24 cellular contexts compared by ENCODE assay signal in genomic region chr2:72963423-72964145, GRCh38. TPM values are rescaled to one million over a fixed set of nuclear protein-coding genes. Genes with fewer than 3 reads are reported as not detected.
A peak's percentile ranks its signal among the peaks of the same experiment; 100 is the strongest.
DNase-seq lines count a peak whose midpoint lies in the region; ATAC-seq, FAIRE-seq and TF ChIP-seq lines count a peak whose summit lies in the region.
"Had no signal": no experiment of that assay in that cellular context is flagged by ENCODE, and none has a peak within 500 bp of the region (broad histone marks: within the 10 kb centered on the region; RNA-seq: fewer than 3 reads in every experiment).

No MANE protein-coding gene starts in this region.

- DNase-seq in Right ventricle myocardium inferior (ENCODE audit: missing footprints): peak; percentile 11
- no peak for DNase-seq in left cardiac atrium
- DNase-seq in kidney: peak; percentile 52
- DNase-seq in cortex of kidney (lab: John Stamatoyannopoulos, UW): no peak
- no peak for DNase-seq in foreskin melanocyte
- DNase-seq: activated CD4-positive, alpha-beta T cell treated with anti-CD3 and anti-CD28 coated beads, Interleukin-2, amount 10 ng/mL, durations not matched to agents 7 days and 5 days; activated CD8-positive, alpha-beta memory T cell treated with anti-CD3 and anti-CD28 coated beads, Interleukin-2, amount 50 U/mL, for 4 hours; activated effector memory CD4-positive, alpha-beta T cell treated with anti-CD3 and anti-CD28 coated beads, Interleukin-2, amount 50 U/mL, for 16 hours; amniotic stem cell; C1 segment of cervical spinal cord; caudate nucleus; GF-D8; Kasumi-1; lower lobe of right lung; NCI-H1092; NCI-H2029; stomach; T-helper 1 cell; upper lobe of right lung had no signal

- ATAC-seq in Right ventricle myocardium inferior (no peak), left cardiac atrium (no peak), GM18858 (IDR thresholded peaks at IDR 0.05; ENCODE audit: unreplicated experiment) (no peak), esophagus mucosa (no peak)
- ATAC-seq: lower lobe of right lung, upper lobe of right lung had no signal

- no peak for FAIRE-seq in kidney (lab: Jason Lieb, UNC)
- FAIRE-seq: A204.1 had no signal

- intact Hi-C loops in Right ventricle myocardium inferior (cut with DNase I) (no loop called here), left cardiac atrium (cut with DNase I) (loop anchor here in 1 of 2 donors (10.0 kb wide), 1 partner anchor 69 kb away; no protein-coding TSS in a partner anchor), kidney (cut with DNase I) (no loop called here)

- H3K4me1 Mint-ChIP-seq in brain: peaks cover 8% of the 10 kb centered on the region
- H3K4me1 Mint-ChIP-seq: activated CD4-positive, alpha-beta T cell treated with anti-CD3 and anti-CD28 coated beads, Interleukin-2, amount 10 ng/mL, durations not matched to agents 7 days and 5 days had no signal

- peak overlapping the region; percentile 41 to 66 for H3K27ac ChIP-seq in kidney (ENCODE audit: low read depth in 2 of 2, low read length in 2 of 2)
- H3K27ac ChIP-seq: lower lobe of right lung, stomach, upper lobe of right lung had no signal

- H3K4me1 ChIP-seq in kidney (ENCODE audit: control insufficient read depth in 1 of 2, insufficient read depth in 1 of 2, low read depth in 1 of 2, low read length in 2 of 2): peaks cover 14 to 20% of the 10 kb centered on the region in 2 donors
- H3K4me1 ChIP-seq: lower lobe of right lung, stomach, upper lobe of right lung had no signal

- H3K27ac Mint-ChIP-seq in brain: peak overlapping the region in 3 of 5 experiments; percentile 43 to 78 (median 75)
- H3K27ac Mint-ChIP-seq: activated CD4-positive, alpha-beta T cell treated with anti-CD3 and anti-CD28 coated beads, Interleukin-2, amount 10 ng/mL, durations not matched to agents 7 days and 5 days had no signal

- H3K27me3 Mint-ChIP-seq in brain: no peaks in the 10 kb centered on the region
- H3K27me3 Mint-ChIP-seq: activated CD4-positive, alpha-beta T cell treated with anti-CD3 and anti-CD28 coated beads, Interleukin-2, amount 10 ng/mL, durations not matched to agents 7 days and 5 days had no signal

- TF ChIP-seq CTCF in brain (conservative IDR thresholded peaks at IDR 0.05): no peak
- TF ChIP-seq CTCF in kidney (IDR thresholded peaks at IDR 0.05; ENCODE audit: borderline replicate concordance, extremely low read depth, insufficient read depth): no peak

- H3K36me3 Mint-ChIP-seq in brain: no peaks in the 10 kb centered on the region

- H3K9me3 ChIP-seq in kidney (ENCODE audit: control insufficient read depth in 1 of 2, low read length in 2 of 2): no peaks in the 10 kb centered on the region
- H3K9me3 ChIP-seq: lower lobe of right lung, stomach, upper lobe of right lung had no signal

- no peaks in the 10 kb centered on the region for H3K9me3 Mint-ChIP-seq in brain
- H3K9me3 Mint-ChIP-seq: activated CD4-positive, alpha-beta T cell treated with anti-CD3 and anti-CD28 coated beads, Interleukin-2, amount 10 ng/mL, durations not matched to agents 7 days and 5 days had no signal

- peak overlapping the region in 1 of 2 donors; percentile 12 for H3K9ac ChIP-seq in kidney (ENCODE audit: low read length in 2 of 2)

- no peak overlapping the region for H3K4me3 ChIP-seq in kidney (ENCODE audit: low read length in 2 of 2)
- H3K4me3 ChIP-seq: lower lobe of right lung, stomach, upper lobe of right lung had no signal

- peaks cover 0 to 5% of the 10 kb centered on the region in 2 donors for H3K36me3 ChIP-seq in kidney (ENCODE audit: control insufficient read depth in 1 of 2, insufficient read depth in 2 of 2, low read length in 2 of 2)
- H3K36me3 ChIP-seq: lower lobe of right lung, upper lobe of right lung had no signal

- no peak overlapping the region for H3K4me3 Mint-ChIP-seq in brain
- H3K4me3 Mint-ChIP-seq: activated CD4-positive, alpha-beta T cell treated with anti-CD3 and anti-CD28 coated beads, Interleukin-2, amount 10 ng/mL, durations not matched to agents 7 days and 5 days had no signal

RNA-seq across cellular contexts. Expression of gene EMX1, which starts 46.3 kb away (rescaled TPM):
- not detected for total RNA-seq in Right ventricle myocardium inferior
- total RNA-seq in left cardiac atrium: not detected
- 9.1 TPM for polyA plus RNA-seq in brain (ENCODE audit: insufficient read depth, low read depth, low replicate concordance)
- 19.6 TPM for total RNA-seq in kidney
- polyA plus RNA-seq in kidney (ENCODE audit: insufficient read depth, low read depth, low replicate concordance): 132 TPM
- total RNA-seq in esophagus mucosa: not detected
- total RNA-seq: activated CD4-positive, alpha-beta T cell treated with anti-CD3 and anti-CD28 coated beads, Interleukin-2, amount 10 ng/mL, durations not matched to agents 7 days and 5 days; lower lobe of right lung; NCI-H460; upper lobe of right lung had no signal

Comparison
In these comparisons a context has a peak if more than half of its experiments do, and no peak if none do; other contexts are left out.
1. DNase-seq: peak in Right ventricle myocardium inferior (single experiment) and kidney (single experiment); none in left cardiac atrium (single experiment), cortex of kidney (single experiment) and foreskin melanocyte (single experiment).
2. RNA of gene EMX1, which starts 46.3 kb away (total RNA-seq): 19.6 TPM in kidney (single experiment); not detected in left cardiac atrium, not detected in Right ventricle myocardium inferior (single experiment) and not detected in esophagus mucosa (single experiment); every median in the first group is over 10 times any median in the second.